ENCODE assay signal across 9 cellular contexts in the genomic region with DNA sequence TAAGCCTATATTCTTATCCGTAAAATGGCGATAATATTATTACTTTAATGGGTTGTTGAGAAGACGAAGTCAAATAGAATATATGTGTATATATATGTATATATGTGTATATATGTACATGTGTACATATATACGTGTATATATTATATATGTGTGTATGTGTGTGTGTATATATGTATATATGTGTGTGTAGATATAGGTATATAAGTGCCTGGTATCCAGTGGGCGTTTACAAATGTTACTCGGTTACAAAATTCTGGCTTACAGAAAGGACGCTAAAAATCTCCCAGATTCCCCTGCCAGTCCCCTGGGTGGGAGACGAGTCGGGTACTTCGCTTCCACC. TPM values are rescaled to one million over a fixed set of nuclear protein-coding genes. Genes with fewer than 3 reads are reported as not detected.
DNase-seq lines count a peak whose midpoint lies in the region; FAIRE-seq and TF ChIP-seq lines count a peak whose summit lies in the region.
"Had no signal": no experiment of that assay in that cellular context is flagged by ENCODE, and none has a peak within 500 bp of the region (broad histone marks: within the 10 kb centered on the region; RNA-seq: fewer than 3 reads in every experiment).

No MANE protein-coding gene starts in this region.

- POLR2A ChIA-PET in RWPE1 (lab: Yijun Ruan, JAX; ENCODE audit: low non-redundant PET): no interaction called here

- no peaks in the 10 kb centered on the region for H3K27me3 Mint-ChIP-seq in activated naive CD4-positive, alpha-beta T cell treated with anti-CD3 and anti-CD28 coated beads for 36 hours (ENCODE audit: low read depth)

- TF ChIP-seq CTCF in RWPE1 (conservative IDR thresholded peaks at IDR 0.05; ENCODE audit: low read depth) (no peak), fibroblast of villous mesenchyme (IDR thresholded peaks at IDR 0.05; ENCODE audit: insufficient read depth, low read depth, low read length) (no peak), smooth muscle cell (IDR thresholded peaks at IDR 0.05; ENCODE audit: borderline replicate concordance, insufficient read depth, poor library complexity, severe bottlenecking) (no peak), D721Med (IDR thresholded peaks at IDR 0.05; ENCODE audit: insufficient read depth, missing control alignments) (no peak)

- no peak overlapping the region for H3K27ac Mint-ChIP-seq in activated naive CD4-positive, alpha-beta T cell treated with anti-CD3 and anti-CD28 coated beads for 36 hours

- peak overlapping the region; percentile 97 for H3K4me3 Mint-ChIP-seq in activated naive CD4-positive, alpha-beta T cell treated with anti-CD3 and anti-CD28 coated beads for 36 hours

- no peaks in the 10 kb centered on the region for H3K36me3 ChIP-seq in smooth muscle cell (ENCODE audit: low read depth)

- no peak for DNase-seq in activated naive CD4-positive, alpha-beta T cell treated with anti-CD3 and anti-CD28 coated beads for 36 hours
- no peak for DNase-seq in activated naive CD4-positive, alpha-beta T cell treated with anti-CD3 and anti-CD28 coated beads, Interleukin-2, amount 50 U/mL, for 16 hours
- no peak for DNase-seq in RWPE1 (ENCODE audit: low spot score)
- no peak for DNase-seq in fibroblast of villous mesenchyme (ENCODE audit: low read depth)
- DNase-seq in smooth muscle cell (lab: John Stamatoyannopoulos, UW; ENCODE audit: unreplicated experiment): no peak
- DNase-seq in GM19240 (ENCODE audit: insufficient read length, low spot score): no peak
- no peak for DNase-seq in NCI-H1417 treated with DMSO at 0.1 percent for 48 hours (lab: John Stamatoyannopoulos, UW)
- no peak for DNase-seq in D721Med (ENCODE audit: insufficient read length, low spot score)

- peak overlapping the region; percentile 81 for H3K27ac ChIP-seq in RWPE1
- H3K27ac ChIP-seq in smooth muscle cell (ENCODE audit: low read depth): peak overlapping the region; percentile 78

- peak overlapping the region; percentile 97 for H2AFZ ChIP-seq in smooth muscle cell (ENCODE audit: low read depth)

- FAIRE-seq in D721Med (lab: Jason Lieb, UNC): no peak
- FAIRE-seq: islet of Langerhans had no signal

- peak overlapping the region; percentile 84 for H3K9ac ChIP-seq in smooth muscle cell (ENCODE audit: low read depth)

- WGBS in smooth muscle cell (ENCODE audit: low lambda C conversion rate): 25% methylated on average over 10 of the region's 10 CpGs

- H3K4me3 ChIP-seq in fibroblast of villous mesenchyme (ENCODE audit: low read depth, low read length): peak overlapping the region; percentile 91
- peak overlapping the region; percentile 87 for H3K4me3 ChIP-seq in smooth muscle cell

- CTCF ChIA-PET in activated naive CD4-positive, alpha-beta T cell treated with anti-CD3 and anti-CD28 coated beads for 36 hours (lab: Charles Lee): no interaction called here
- CTCF ChIA-PET in RWPE1 (lab: Yijun Ruan, JAX): interaction anchor here (1.0 kb wide), 1 partner anchor 25 kb away, joined by 3 read pairs; no protein-coding TSS in a partner anchor

- peak overlapping the region; percentile 95 for H3K4me2 ChIP-seq in smooth muscle cell

- H3F3A ChIP-seq in smooth muscle cell (ENCODE audit: low read depth): no peaks in the 10 kb centered on the region

- intact Hi-C loops in activated naive CD4-positive, alpha-beta T cell treated with anti-CD3 and anti-CD28 coated beads for 36 hours (cut with micrococcal nuclease): loop anchor here (1.0 to 2.0 kb wide), 3 partner anchors 23 to 286 kb away; a partner anchor contains a TSS

- peaks cover 20% of the 10 kb centered on the region for H3K4me1 Mint-ChIP-seq in activated naive CD4-positive, alpha-beta T cell treated with anti-CD3 and anti-CD28 coated beads for 36 hours (ENCODE audit: low read depth)

- peaks cover 4% of the 10 kb centered on the region for H3K36me3 Mint-ChIP-seq in activated naive CD4-positive, alpha-beta T cell treated with anti-CD3 and anti-CD28 coated beads for 36 hours (ENCODE audit: low read depth)

- peaks cover 32% of the 10 kb centered on the region for H4K20me1 ChIP-seq in smooth muscle cell (ENCODE audit: low read depth)

- no peaks in the 10 kb centered on the region for H3K9me3 ChIP-seq in smooth muscle cell (replicated peaks; ENCODE audit: low read depth)

- H3K4me1 ChIP-seq in smooth muscle cell (ENCODE audit: low read depth): peaks cover 9% of the 10 kb centered on the region

- H3K27me3 ChIP-seq in smooth muscle cell (ENCODE audit: low read depth): no peaks in the 10 kb centered on the region

- H3K79me2 ChIP-seq in smooth muscle cell (ENCODE audit: low read depth): peaks cover 39% of the 10 kb centered on the region

- H3K9me3 Mint-ChIP-seq in activated naive CD4-positive, alpha-beta T cell treated with anti-CD3 and anti-CD28 coated beads for 36 hours: no peaks in the 10 kb centered on the region

RNA-seq across cellular contexts. Expression of a gene that starts 0.3 kb away (rescaled TPM):
- 10 to 100 TPM; 24.3 to 28.1 TPM for total RNA-seq in activated naive CD4-positive, alpha-beta T cell treated with anti-CD3 and anti-CD28 coated beads for 36 hours
- total RNA-seq in fibroblast of villous mesenchyme (12.2 and 16.8 TPM in 2 replicates), smooth muscle cell (27.7 and 36.2 TPM in 2 replicates)
- polyA plus RNA-seq in smooth muscle cell: 39.2 and 41.3 TPM in 2 replicates
